ENCODE assay signal across 8 cellular contexts in genomic region chr17:46061435-46061834, GRCh38.
A peak's percentile ranks its signal among the peaks of the same experiment; 100 is the strongest.
DNase-seq lines count a peak whose midpoint lies in the region; ATAC-seq and TF ChIP-seq lines count a peak whose summit lies in the region.

No MANE protein-coding gene starts in this region.

- peaks cover 26% of the 10 kb centered on the region for H3K4me1 ChIP-seq in GM23248 (ENCODE audit: insufficient read depth)

- DNase-seq in AG20443 (ENCODE audit: low spot score) (peak; percentile 16), GM23248 (peak; percentile 45), left lobe of liver (ENCODE audit: low spot score) (no peak), NCI-H446 treated with DMSO at 0.1 percent for 48 hours (lab: John Stamatoyannopoulos, UW) (no peak), SK-N-DZ (ENCODE audit: low spot score) (no peak), NCI-H2171 (lab: John Stamatoyannopoulos, UW) (no peak)
- DNase-seq in activated naive CD4-positive, alpha-beta T cell treated with anti-CD3 and anti-CD28 coated beads, Interleukin-2, amount 50 U/mL, for 16 hours, result no peak

- no peak overlapping the region for H3K4me2 ChIP-seq in GM23248 (ENCODE audit: unreplicated experiment)

- H3K27me3 ChIP-seq in GM23248 (replicated peaks; ENCODE audit: insufficient read depth), result no peaks in the 10 kb centered on the region

- peaks cover 48% of the 10 kb centered on the region for H3F3A ChIP-seq in GM23248 (ENCODE audit: insufficient read depth)

- in situ Hi-C loops in GM23248 (cut with MboI), result no loop called here

- peaks cover 7% of the 10 kb centered on the region; the same call in 1 of the 2 replicates for H4K20me1 ChIP-seq in GM23248 (ENCODE audit: insufficient read depth)

- no peak overlapping the region for H3K4me3 ChIP-seq in GM23248

- 98 to 100% methylated on average over 5 of the region's 5 CpGs for WGBS in GM23248 (ENCODE audit: low coverage in 1 of 2, low lambda C conversion rate in 2 of 2, missing lambda C conversion rate in 2 of 2), 2 experiments

- H2AFZ ChIP-seq in GM23248, result no peak overlapping the region

- no peaks in the 10 kb centered on the region for H3K9me2 ChIP-seq in GM23248 (ENCODE audit: insufficient read depth)

- no peaks in the 10 kb centered on the region for H3K9me3 ChIP-seq in GM23248 (ENCODE audit: low read depth)

- H3K79me2 ChIP-seq in GM23248 (ENCODE audit: insufficient read depth), result peaks cover 57% of the 10 kb centered on the region

- peaks cover 12% of the 10 kb centered on the region for H3K36me3 ChIP-seq in GM23248 (ENCODE audit: low read depth)

- H3K9ac ChIP-seq in GM23248, result no peak overlapping the region

- ATAC-seq in SK-N-SH treated with all-trans-retinoic acid at 6 μM for 48 hours (peak; percentile 46; the same call in 2 of the 3 replicates), left lobe of liver (peak; percentile 74)

- no peak overlapping the region for H3K27ac ChIP-seq in GM23248

TF ChIP-seq in SK-N-SH treated with all-trans-retinoic acid at 6 μM for 48 hours, 23 proteins besides CTCF, POLR2A, EP300 and RAD21:
- TF ChIP-seq ESRRG (CRISPR knock-in tag; IDR thresholded peaks at IDR 0.05) (no peak), ZFP30 (CRISPR knock-in tag; IDR thresholded peaks at IDR 0.05) (no peak), PPARA (CRISPR knock-in tag; IDR thresholded peaks at IDR 0.05; ENCODE audit: borderline replicate concordance) (no peak), CSRNP3 (CRISPR knock-in tag; IDR thresholded peaks at IDR 0.05) (no peak), BACH2 (CRISPR knock-in tag; IDR thresholded peaks at IDR 0.05; ENCODE audit: borderline replicate concordance) (no peak)

Comparison
In these comparisons a context has a peak if more than half of its experiments do, and no peak if none do; other contexts are left out.
1. DNase-seq: peak in AG20443 (single experiment) and GM23248 (single experiment); none in left lobe of liver (single experiment), NCI-H446 treated with DMSO at 0.1 percent for 48 hours (single experiment), SK-N-DZ (single experiment), activated naive CD4-positive, alpha-beta T cell treated with anti-CD3 and anti-CD28 coated beads, Interleukin-2, amount 50 U/mL, for 16 hours (single experiment) and NCI-H2171 (single experiment).